1 cellular context compared by ENCODE assay signal in genomic region chrX:56618250-56618649, GRCh38.
TF ChIP-seq lines count a peak whose summit lies in the region.

No MANE protein-coding gene starts in this region.

TF ChIP-seq in WTC11, 78 proteins besides CTCF, POLR2A, EP300 and RAD21 (continued from another document):
- TF ChIP-seq ATF2 (CRISPR knock-in tag; IDR thresholded peaks at IDR 0.05; ENCODE audit: borderline replicate concordance, low read depth) = no peak
TF ChIP-seq in WTC11: peak in this region for 0.
